Comparison of ENCODE assay signal across 2 cellular contexts in genomic region chr11:131750152-131750551, GRCh38.
TF ChIP-seq lines count a peak whose summit lies in the region.

No MANE protein-coding gene starts in this region.

TF ChIP-seq in IMR-90, 13 proteins besides CTCF, POLR2A, EP300 and RAD21:
- TF ChIP-seq USF2 (IDR thresholded peaks at IDR 0.05; ENCODE audit: low read depth, low read length): no peak
- TF ChIP-seq CEBPB (IDR thresholded peaks at IDR 0.05; ENCODE audit: low read depth, low read length): no peak
- no peak for TF ChIP-seq NFE2L2 (IDR thresholded peaks at IDR 0.05; ENCODE audit: low read depth, low read length)
- no peak for TF ChIP-seq BHLHE40 (IDR thresholded peaks at IDR 0.05; ENCODE audit: low read depth, low read length)
- no peak for TF ChIP-seq FOS (IDR thresholded peaks at IDR 0.05; ENCODE audit: low read depth, low read length)
- TF ChIP-seq MAZ (IDR thresholded peaks at IDR 0.05; ENCODE audit: borderline replicate concordance, low read depth, low read length): no peak
- no peak for TF ChIP-seq MAFK (IDR thresholded peaks at IDR 0.05; ENCODE audit: low read depth, low read length)
- no peak for TF ChIP-seq RFX5 (IDR thresholded peaks at IDR 0.05; ENCODE audit: low read depth, low read length)
- no peak for TF ChIP-seq RCOR1 (IDR thresholded peaks at IDR 0.05; ENCODE audit: insufficient replicate concordance, low read length)
- no peak for TF ChIP-seq SMC3 (IDR thresholded peaks at IDR 0.05; ENCODE audit: low read depth, low read length)
- no peak for TF ChIP-seq CHD1 (IDR thresholded peaks at IDR 0.05; ENCODE audit: low read depth, low read length)
- TF ChIP-seq MXI1 (IDR thresholded peaks at IDR 0.05; ENCODE audit: borderline replicate concordance, low read depth, low read length): no peak
- TF ChIP-seq ELK1 (IDR thresholded peaks at IDR 0.05; ENCODE audit: borderline replicate concordance, low read depth, low read length): no peak

TF ChIP-seq in endothelial cell of umbilical vein, 7 proteins besides CTCF, POLR2A, EP300 and RAD21 (continued from another document):
- no peak for TF ChIP-seq EZH2 (IDR thresholded peaks at IDR 0.05; ENCODE audit: borderline replicate concordance, low read depth, low read length, severe bottlenecking)
TF ChIP-seq in endothelial cell of umbilical vein: peak in this region for 0.
